1 cellular context compared by ENCODE assay signal in genomic region chr15:72141171-72142084, GRCh38.
TF ChIP-seq lines count a peak whose summit lies in the region.

No MANE protein-coding gene starts in this region.

TF ChIP-seq in HepG2, 621 proteins besides CTCF, POLR2A, EP300 and RAD21 (continues in another document):
- TF ChIP-seq NFIC (IDR thresholded peaks at IDR 0.05; ENCODE audit: low read length) (0 out of 2 replicates have a peak, but pooled peaks have one; percentile 28), TP53 (CRISPR knock-in tag; conservative IDR thresholded peaks at IDR 0.05) (no peak), NR2F1 (CRISPR knock-in tag; IDR thresholded peaks at IDR 0.05) (peak in 1 of 2 experiments; percentile 60; a peak in 2 of 4 replicates), HMGXB3 (CRISPR knock-in tag; IDR thresholded peaks at IDR 0.05; ENCODE audit: borderline replicate concordance) (no peak), CSRNP1 (CRISPR knock-in tag; IDR thresholded peaks at IDR 0.05) (no peak), CENPT (CRISPR knock-in tag; IDR thresholded peaks at IDR 0.05; ENCODE audit: low read depth) (no peak), NFRKB (IDR thresholded peaks at IDR 0.05) (no peak), GATA4 (IDR thresholded peaks at IDR 0.05; ENCODE audit: borderline replicate concordance, low read depth) (0 out of 2 replicates have a peak, but pooled peaks have one; percentile 27), HHEX (CRISPR knock-in tag; IDR thresholded peaks at IDR 0.05) (peak; percentile 84), U2AF1 (optimal IDR thresholded peaks at IDR 0.05; ENCODE audit: low read depth, low read length) (no peak), EHMT2 (IDR thresholded peaks at IDR 0.05; ENCODE audit: borderline replicate concordance, low read depth, low read length) (no peak), NR2F6 (IDR thresholded peaks at IDR 0.05) (peak; percentile 84), NR2F6 (CRISPR knock-in tag; IDR thresholded peaks at IDR 0.05) (peak; percentile 70), NFIB (CRISPR knock-in tag; IDR thresholded peaks at IDR 0.05; ENCODE audit: borderline replicate concordance) (no peak), MEIS1 (CRISPR knock-in tag; IDR thresholded peaks at IDR 0.05; ENCODE audit: borderline replicate concordance) (no peak), TFE3 (CRISPR knock-in tag; IDR thresholded peaks at IDR 0.05) (no peak), SOX13 (IDR thresholded peaks at IDR 0.05) (peak; percentile 58; the same call in 1 of the 2 replicates), SOX13 (CRISPR knock-in tag; conservative IDR thresholded peaks at IDR 0.05 in 1 of 2, IDR thresholded peaks at IDR 0.05 in 1 of 2) (peak in 1 of 2 experiments; percentile 96; a peak in 2 of 4 replicates), FOXA1 (IDR thresholded peaks at IDR 0.05) (no peak), FOXA1 (CRISPR knock-in tag; IDR thresholded peaks at IDR 0.05) (peak; percentile 36; the same call in 1 of the 2 replicates), POGK (CRISPR knock-in tag; conservative IDR thresholded peaks at IDR 0.05) (no peak), FOXA3 (CRISPR knock-in tag; IDR thresholded peaks at IDR 0.05) (peak; percentile 25; the same call in 1 of the 2 replicates), NR0B2 (CRISPR knock-in tag; IDR thresholded peaks at IDR 0.05) (no peak), SMAD1 (CRISPR knock-in tag; IDR thresholded peaks at IDR 0.05; ENCODE audit: borderline replicate concordance, low read depth) (no peak), HMG20B (CRISPR knock-in tag; conservative IDR thresholded peaks at IDR 0.05) (0 out of 2 replicates have a peak, but pooled peaks have one; percentile 55), TBX3 (IDR thresholded peaks at IDR 0.05; ENCODE audit: borderline replicate concordance) (peak; percentile 72), ARID5B (CRISPR knock-in tag; IDR thresholded peaks at IDR 0.05) (peak; percentile 49; the same call in 1 of the 2 replicates), ZNF225 (CRISPR knock-in tag; IDR thresholded peaks at IDR 0.05) (no peak), NR2F2 (IDR thresholded peaks at IDR 0.05; ENCODE audit: borderline replicate concordance, low read depth) (peak; percentile 66), CAMTA2 (CRISPR knock-in tag; IDR thresholded peaks at IDR 0.05; ENCODE audit: borderline replicate concordance) (no peak), ZBTB33 (CRISPR knock-in tag; IDR thresholded peaks at IDR 0.05) (no peak), SOX5 (CRISPR knock-in tag; IDR thresholded peaks at IDR 0.05; ENCODE audit: borderline replicate concordance) (peak; percentile 80), ZBED4 (CRISPR knock-in tag; IDR thresholded peaks at IDR 0.05; ENCODE audit: borderline replicate concordance) (no peak), SOX6 (IDR thresholded peaks at IDR 0.05) (no peak), SOX6 (CRISPR knock-in tag; IDR thresholded peaks at IDR 0.05) (peak; percentile 82), RARA (CRISPR knock-in tag; IDR thresholded peaks at IDR 0.05) (0 out of 2 replicates have a peak, but pooled peaks have one; percentile 17), HNF4A (CRISPR knock-in tag; IDR thresholded peaks at IDR 0.05) (peak; percentile 15; the same call in 1 of the 2 replicates), ZNF703 (CRISPR knock-in tag; IDR thresholded peaks at IDR 0.05; ENCODE audit: borderline replicate concordance) (no peak), ZNF768 (CRISPR knock-in tag; IDR thresholded peaks at IDR 0.05) (no peak)
